Comparison of ENCODE assay signal across 21 cellular contexts in genomic region chrX:101291204-101291603, GRCh38. TPM values are rescaled to one million over a fixed set of nuclear protein-coding genes. Genes with fewer than 3 reads are reported as not detected.
A peak's percentile ranks its signal among the peaks of the same experiment; 100 is the strongest.
DNase-seq lines count a peak whose midpoint lies in the region; ATAC-seq and TF ChIP-seq lines count a peak whose summit lies in the region.
"Had no signal": no experiment of that assay in that cellular context is flagged by ENCODE, and none has a peak within 500 bp of the region (broad histone marks: within the 10 kb centered on the region; RNA-seq: fewer than 3 reads in every experiment).

TSS of gene TAF7L (minus strand) at chrX:101291334. CDS start at chrX:101287543, 3,791 bp downstream.

- no peaks in the 10 kb centered on the region for H3K36me3 ChIP-seq in testis (ENCODE audit: low read depth, missing control alignments)
- no peaks in the 10 kb centered on the region for H3K36me3 ChIP-seq in CD4-positive, alpha-beta memory T cell (ENCODE audit: insufficient read depth, low read length)

- no peaks in the 10 kb centered on the region for H3K9me3 ChIP-seq in testis
- H3K9me3 ChIP-seq in CD4-positive, alpha-beta memory T cell (ENCODE audit: control insufficient read depth in 1 of 2, low read length in 2 of 2): no peaks in the 10 kb centered on the region

- peak within 1 kb of the TSS in 1 of 2 donors; percentile 55 for H3K27ac ChIP-seq in testis
- no peak within 1 kb of the TSS for H3K27ac ChIP-seq in CD4-positive, alpha-beta memory T cell (ENCODE audit: low read depth, low read length)
- H3K27ac ChIP-seq: SK-N-MC had no signal

- no peak for ATAC-seq in HG02759 (IDR thresholded peaks at IDR 0.05; ENCODE audit: unreplicated experiment)

- WGBS in testis, 2 donors: 50% methylated on average over 11 of the region's 56 CpGs; no CpG with 5 or more reads in 1 of the 2 donors

- H3K4me3 ChIP-seq in cardiac fibroblast (replicated peaks in 1 of 2; ENCODE audit: low read depth in 2 of 2, low read length in 2 of 2) (peak within 1 kb of the TSS in 1 of 2 donors; percentile 18), testis (peak within 1 kb of the TSS; percentile 40 to 61)
- no peak within 1 kb of the TSS for H3K4me3 ChIP-seq in CD4-positive, alpha-beta memory T cell (ENCODE audit: low read length in 2 of 2)
- H3K4me3 ChIP-seq: SK-N-MC had no signal

- H3K27me3 ChIP-seq in testis: no peaks in the 10 kb centered on the region
- no peaks in the 10 kb centered on the region for H3K27me3 ChIP-seq in CD4-positive, alpha-beta memory T cell (ENCODE audit: insufficient read depth, low read length)

- no peaks in the 10 kb centered on the region for H3K9me3 Mint-ChIP-seq in CD4-positive, alpha-beta memory T cell
- H3K9me3 Mint-ChIP-seq: activated CD4-positive, alpha-beta memory T cell treated with anti-CD3 and anti-CD28 coated beads, Interleukin-2, amount 10 ng/mL, durations not matched to agents 7 days and 5 days; activated T-helper 1 cell treated with anti-CD3 and anti-CD28 coated beads, Interleukin-12 subunit alpha, Interleukin-12 subunit beta, Interleukin-2, Interleukin-4 antibody, amounts not matched to agents 30 ng/mL and 10 ng/mL and 1 ng/mL, durations not matched to agents 14 hours and 24 hours and 36 hours; CD8-positive, alpha-beta memory T cell; stimulated activated naive CD8-positive, alpha-beta T cell treated with anti-CD3 and anti-CD28 coated beads, Interleukin-15, Interleukin-2, amounts not matched to agents 100 ng/mL and 50 ng/mL, for 24 hours had no signal

- TF ChIP-seq CTCF in cardiac fibroblast (IDR thresholded peaks at IDR 0.05; ENCODE audit: low read depth, low read length): no peak
- TF ChIP-seq CTCF in testis (IDR thresholded peaks at IDR 0.05): no peak

- DNase-seq in NCI-H2227 (lab: John Stamatoyannopoulos, UW; ENCODE audit: unreplicated experiment) (peak; percentile 69), NCI-H2227 treated with DMSO at 0.1 percent for 48 hours (lab: John Stamatoyannopoulos, UW) (no peak), cardiac fibroblast (ENCODE audit: low read depth in 2 of 2) (peak; percentile 5 to 6), iris pigment epithelial cell (ENCODE audit: low read depth) (peak; percentile 5), testis (peak; percentile 63), NCI-H187 (lab: John Stamatoyannopoulos, UW) (no peak)
- no peak for DNase-seq in CD4-positive, alpha-beta memory T cell
- DNase-seq: 8988T; activated CD4-positive, alpha-beta memory T cell treated with anti-CD3 and anti-CD28 coated beads, Interleukin-2, amount 10 ng/mL, durations not matched to agents 7 days and 5 days; amygdala; CD8-positive, alpha-beta memory T cell; immature natural killer cell; NCI-H2029; OCI-M1 had no signal

- no peaks in the 10 kb centered on the region for H3K36me3 Mint-ChIP-seq in CD4-positive, alpha-beta memory T cell
- H3K36me3 Mint-ChIP-seq: CD8-positive, alpha-beta memory T cell; immature natural killer cell had no signal

- CTCF ChIA-PET in CD4-positive, alpha-beta memory T cell (lab: Charles Lee; ENCODE audit: partially characterized antibody): no interaction called here

- H3K4me3 Mint-ChIP-seq in CD4-positive, alpha-beta memory T cell: no peak within 1 kb of the TSS
- H3K4me3 Mint-ChIP-seq: activated CD4-positive, alpha-beta memory T cell treated with anti-CD3 and anti-CD28 coated beads, Interleukin-2, amount 10 ng/mL, durations not matched to agents 7 days and 5 days; activated T-helper 1 cell treated with anti-CD3 and anti-CD28 coated beads, Interleukin-12 subunit alpha, Interleukin-12 subunit beta, Interleukin-2, Interleukin-4 antibody, amounts not matched to agents 30 ng/mL and 10 ng/mL and 1 ng/mL, durations not matched to agents 14 hours and 24 hours and 36 hours; CD8-positive, alpha-beta memory T cell; immature natural killer cell; stimulated activated naive CD8-positive, alpha-beta T cell treated with anti-CD3 and anti-CD28 coated beads, Interleukin-15, Interleukin-2, amounts not matched to agents 100 ng/mL and 50 ng/mL, for 24 hours had no signal

- intact Hi-C loops in testis (cut with DNase I; ENCODE audit: low total_unique reads): no loop called here
- intact Hi-C loops in CD4-positive, alpha-beta memory T cell (cut with micrococcal nuclease): no loop called here

- no peak for TF ChIP-seq POLR2A in testis (IDR thresholded peaks at IDR 0.05)

- H3K4me1 ChIP-seq in testis: no peaks in the 10 kb centered on the region
- H3K4me1 ChIP-seq in CD4-positive, alpha-beta memory T cell (ENCODE audit: insufficient read depth, low read length): no peaks in the 10 kb centered on the region

- no peak within 1 kb of the TSS for H3K27ac Mint-ChIP-seq in CD4-positive, alpha-beta memory T cell
- H3K27ac Mint-ChIP-seq: activated CD4-positive, alpha-beta memory T cell treated with anti-CD3 and anti-CD28 coated beads, Interleukin-2, amount 10 ng/mL, durations not matched to agents 7 days and 5 days; activated T-helper 1 cell treated with anti-CD3 and anti-CD28 coated beads, Interleukin-12 subunit alpha, Interleukin-12 subunit beta, Interleukin-2, Interleukin-4 antibody, amounts not matched to agents 30 ng/mL and 10 ng/mL and 1 ng/mL, durations not matched to agents 14 hours and 24 hours and 36 hours; CD8-positive, alpha-beta memory T cell; immature natural killer cell; stimulated activated naive CD8-positive, alpha-beta T cell treated with anti-CD3 and anti-CD28 coated beads, Interleukin-15, Interleukin-2, amounts not matched to agents 100 ng/mL and 50 ng/mL, for 24 hours had no signal

- H3K27me3 Mint-ChIP-seq in CD4-positive, alpha-beta memory T cell: no peaks in the 10 kb centered on the region

- POLR2A ChIA-PET in CD4-positive, alpha-beta memory T cell (lab: Charles Lee; ENCODE audit: partially characterized antibody): no interaction called here

- peaks cover 0 to 1% (median 0%) of the 10 kb centered on the region in 4 donors for H3K4me1 Mint-ChIP-seq in CD4-positive, alpha-beta memory T cell
- H3K4me1 Mint-ChIP-seq: activated CD4-positive, alpha-beta memory T cell treated with anti-CD3 and anti-CD28 coated beads, Interleukin-2, amount 10 ng/mL, durations not matched to agents 7 days and 5 days; CD8-positive, alpha-beta memory T cell; immature natural killer cell had no signal

RNA-seq across cellular contexts. Expression of gene TAF7L, which starts in this region (rescaled TPM):
- 10 to 100 TPM; 80.1 to 86.0 TPM for total RNA-seq in testis
- polyA plus RNA-seq in testis (ENCODE audit: insufficient read depth, low read depth, low replicate concordance): 50.0 TPM
- total RNA-seq in CD4-positive, alpha-beta memory T cell: not detected
- polyA plus RNA-seq in CD4-positive, alpha-beta memory T cell: not detected
- total RNA-seq: activated CD4-positive, alpha-beta memory T cell treated with anti-CD3 and anti-CD28 coated beads, Interleukin-2, amount 10 ng/mL, durations not matched to agents 7 days and 5 days; CD8-positive, alpha-beta memory T cell; G401; LHCN-M2; osteocyte had no signal
- polyA plus RNA-seq: CD8-positive, alpha-beta memory T cell; immature natural killer cell had no signal

Comparison
In these comparisons a context has a peak if more than half of its experiments do, and no peak if none do; other contexts are left out.
1. RNA of gene TAF7L (total RNA-seq): 80.1 to 86.0 TPM in testis; not detected in CD4-positive, alpha-beta memory T cell; every median in the first group is over 10 times any median in the second.
2. RNA of gene TAF7L (polyA plus RNA-seq): 50.0 TPM in testis (single experiment); not detected in CD4-positive, alpha-beta memory T cell; every median in the first group is over 10 times any median in the second.
3. DNase-seq: peak in NCI-H2227 (single experiment), cardiac fibroblast (2 of 2), iris pigment epithelial cell (single experiment) and testis (single experiment); none in NCI-H2227 treated with DMSO at 0.1 percent for 48 hours (single experiment), NCI-H187 (0 of 2) and CD4-positive, alpha-beta memory T cell (0 of 5).
4. H3K4me3 ChIP-seq: peak in testis (2 of 2); none in CD4-positive, alpha-beta memory T cell (0 of 2).